In genomic region chr1:119975582-119976254, GRCh38 we compare ENCODE assay signal across 8 cellular contexts.
A peak's percentile ranks its signal among the peaks of the same experiment; 100 is the strongest.
DNase-seq lines count a peak whose midpoint lies in the region; ATAC-seq, FAIRE-seq and TF ChIP-seq lines count a peak whose summit lies in the region.
"Not testable (repeated sequence)": the region's sequence is repeated elsewhere in the genome, so short reads cannot be mapped to it uniquely, and the experiment has no call there.

No MANE protein-coding gene starts in this region.

- H3K27me3 ChIP-seq in A673 (replicated peaks; ENCODE audit: insufficient read depth, low read depth, low read length, poor library complexity); GM12878 (replicated peaks in 1 of 2; ENCODE audit: control insufficient read depth in 2 of 2, insufficient read depth in 2 of 2, low read length in 1 of 2); HepG2 (ENCODE audit: control insufficient read depth in 1 of 2, insufficient read depth in 2 of 2, low read length in 2 of 2); neutrophil; suprapubic skin: not testable (repeated sequence)

- H3K4me1 ChIP-seq in A673 (ENCODE audit: insufficient read depth, low read length, poor library complexity, severe bottlenecking); GM12878 (ENCODE audit: control insufficient read depth, insufficient read depth, low read length); HepG2 (ENCODE audit: insufficient read depth, low read length): not testable (repeated sequence)
- H3K4me1 ChIP-seq in neutrophil (ENCODE audit: control insufficient read depth in 1 of 2, insufficient read depth in 1 of 2, low read depth in 1 of 2, low read length in 1 of 2) (peaks cover 31 to 50% of the 10 kb centered on the region in 2 experiments), suprapubic skin (peaks cover 56% of the 10 kb centered on the region)

- not testable (repeated sequence) for H3K4me2 ChIP-seq in GM12878 (ENCODE audit: control insufficient read depth, insufficient read depth); HepG2 (ENCODE audit: low read depth, low read length)

- intact Hi-C loops in A673 (cut with micrococcal nuclease; ENCODE audit: unreplicated experiment); GM12878 (cut with micrococcal nuclease; ENCODE audit: unreplicated experiment); HepG2 (cut with micrococcal nuclease; ENCODE audit: unreplicated experiment): not testable (repeated sequence)

- H3K4me3 ChIP-seq in A673 (ENCODE audit: low read depth, low read length, poor library complexity, severe bottlenecking); GM12878; fibroblast of mammary gland (ENCODE audit: control insufficient read depth, low read depth, low read length); HepG2 (replicated peaks in 1 of 3; ENCODE audit: insufficient read depth in 1 of 3, low read depth in 2 of 3, low read length in 3 of 3); neutrophil (ENCODE audit: low read depth in 1 of 2, low read length in 1 of 2); suprapubic skin: not testable (repeated sequence)

- not testable (repeated sequence) for TF ChIP-seq POLR2A in GM12878 (IDR thresholded peaks at IDR 0.05; ENCODE audit: low read depth, low read length); HepG2 (IDR thresholded peaks at IDR 0.05; ENCODE audit: insufficient read depth in 1 of 2, low read depth in 2 of 2, low read length in 2 of 2); suprapubic skin (IDR thresholded peaks at IDR 0.05)

- H3K79me2 ChIP-seq in GM12878 (ENCODE audit: control insufficient read depth, insufficient read depth, low read length); HepG2 (ENCODE audit: insufficient read depth, low read length): not testable (repeated sequence)

- DNase-seq in A673 (ENCODE audit: low spot score) (peak; percentile 10), GM04504 (ENCODE audit: low read depth) (peak; percentile 60), NCI-H748 (lab: John Stamatoyannopoulos, UW; ENCODE audit: unreplicated experiment) (peak; percentile 21), fibroblast of mammary gland (ENCODE audit: low read depth) (peak; percentile 49)
- not testable (repeated sequence) for DNase-seq in GM12878 (ENCODE audit: low read depth, low spot score); HepG2 (ENCODE audit: low spot score); suprapubic skin (ENCODE audit: low spot score in 2 of 2)

- in situ Hi-C loops in GM12878 (cut with MboI); HepG2 (cut with HindIII; ENCODE audit: extremely low pct_ligation_motif_present, low pct_unique_long_range_greater_than_20kb): not testable (repeated sequence)

- 62% methylated on average over 5 of the region's 5 CpGs for WGBS in GM12878 (ENCODE audit: insufficient coverage, insufficient replicate concordance, low lambda C conversion rate, missing lambda C conversion rate)
- 93% methylated on average over 5 of the region's 5 CpGs for WGBS in HepG2 (ENCODE audit: low lambda C conversion rate)
- 47% methylated on average over 5 of the region's 5 CpGs for WGBS in suprapubic skin

- TF ChIP-seq CTCF in A673 (conservative IDR thresholded peaks at IDR 0.05; ENCODE audit: low read depth, low read length); GM12878 (IDR thresholded peaks at IDR 0.05 in 2 of 3, conservative IDR thresholded peaks at IDR 0.05 in 1 of 3; ENCODE audit: control insufficient read depth in 2 of 3, extremely low read depth in 1 of 3, insufficient read depth in 1 of 3, low read depth in 3 of 3, low read length in 3 of 3); fibroblast of mammary gland (conservative IDR thresholded peaks at IDR 0.05; ENCODE audit: control insufficient read depth, insufficient read depth, low read depth, low read length); HepG2 (CRISPR knock-in tag; IDR thresholded peaks at IDR 0.05); neutrophil (IDR thresholded peaks at IDR 0.05); suprapubic skin (IDR thresholded peaks at IDR 0.05): not testable (repeated sequence)

- SMC1A ChIA-PET in GM12878 (lab: Charles Lee; ENCODE audit: uncharacterized antibody, unreplicated experiment) = not testable (repeated sequence)

- H4K20me1 ChIP-seq in GM12878 (ENCODE audit: control insufficient read depth, insufficient read depth); HepG2 (ENCODE audit: insufficient read depth, low read length): not testable (repeated sequence)

- TF ChIP-seq RAD21 in GM12878 (IDR thresholded peaks at IDR 0.05; ENCODE audit: insufficient read depth, low read depth, low read length); HepG2 (CRISPR knock-in tag; IDR thresholded peaks at IDR 0.05): not testable (repeated sequence)

- CTCF ChIA-PET in A673 (lab: Charles Lee); HepG2 (lab: Yijun Ruan, JAX; ENCODE audit: low intra/inter-chr PET ratio, low total read pairs): not testable (repeated sequence)
- CTCF ChIA-PET in GM12878 (lab: Yijun Ruan, JAX) = interaction anchor here (0.7 to 1.6 kb wide), 3 partner anchors 9 to 28 kb away, joined by 3 to 6 read pairs (median 3); no protein-coding TSS in a partner anchor

- H3K9me3 ChIP-seq in A673 (ENCODE audit: low read depth, low read length, poor library complexity, severe bottlenecking); GM12878 (replicated peaks; ENCODE audit: control insufficient read depth, insufficient read depth, low read length); HepG2 (ENCODE audit: low read length); neutrophil; suprapubic skin: not testable (repeated sequence)

- H2AFZ ChIP-seq in GM12878 (ENCODE audit: control insufficient read depth, low read depth, low read length); HepG2 (ENCODE audit: low read length): not testable (repeated sequence)

- TF ChIP-seq EP300 in GM12878 (IDR thresholded peaks at IDR 0.05; ENCODE audit: borderline replicate concordance in 1 of 2, control insufficient read depth in 1 of 2, low read depth in 2 of 2, low read length in 2 of 2); HepG2 (IDR thresholded peaks at IDR 0.05; ENCODE audit: low read depth in 2 of 2, low read length in 2 of 2); HepG2 (CRISPR knock-in tag; IDR thresholded peaks at IDR 0.05; ENCODE audit: borderline replicate concordance); suprapubic skin (IDR thresholded peaks at IDR 0.05): not testable (repeated sequence)

- H3K9ac ChIP-seq in GM12878 (ENCODE audit: control insufficient read depth, insufficient read depth, low read length); HepG2 (ENCODE audit: insufficient read depth, low read depth, low read length): not testable (repeated sequence)

- H3K36me3 ChIP-seq in A673 (ENCODE audit: insufficient read depth, low read length, poor library complexity, severe bottlenecking); GM12878 (ENCODE audit: control insufficient read depth in 2 of 2, insufficient read depth in 2 of 2, low read length in 1 of 2); HepG2 (replicated peaks in 1 of 2; ENCODE audit: control insufficient read depth in 1 of 2, insufficient read depth in 2 of 2, low read length in 2 of 2); suprapubic skin: not testable (repeated sequence)
- H3K36me3 ChIP-seq in neutrophil = peaks cover 27% of the 10 kb centered on the region

- not testable (repeated sequence) for H3K27ac ChIP-seq in A673 (ENCODE audit: low read depth, low read length, poor library complexity, severe bottlenecking); GM12878 (ENCODE audit: control insufficient read depth, insufficient read depth); HepG2 (ENCODE audit: extremely low read length, insufficient read depth, low read length)
- peak overlapping the region; percentile 79 for H3K27ac ChIP-seq in neutrophil
- H3K27ac ChIP-seq in suprapubic skin = peak overlapping the region; percentile 68

- peak; percentile 44 for FAIRE-seq in GM12878 (lab: Jason Lieb, UNC)
- FAIRE-seq in HepG2 (lab: Jason Lieb, UNC) = peak; percentile 4

- RAD21 ChIA-PET in GM12878 (lab: Charles Lee; ENCODE audit: unreplicated experiment) = not testable (repeated sequence)

- not testable (repeated sequence) for ATAC-seq in GM12878, HepG2

- not testable (repeated sequence) for BruUV-seq in A673 (replicated peaks; lab: Mats Ljungman, UMichigan); GM12878 (replicated peaks; lab: Mats Ljungman, UMichigan); HepG2 (replicated peaks; lab: Mats Ljungman, UMichigan)

- POLR2A ChIA-PET in A673 (lab: Charles Lee; ENCODE audit: low non-redundant PET); GM12878 (lab: Charles Lee); HepG2 (lab: Yijun Ruan, JAX): not testable (repeated sequence)
